1 cellular context compared by ENCODE assay signal in the genomic region with DNA sequence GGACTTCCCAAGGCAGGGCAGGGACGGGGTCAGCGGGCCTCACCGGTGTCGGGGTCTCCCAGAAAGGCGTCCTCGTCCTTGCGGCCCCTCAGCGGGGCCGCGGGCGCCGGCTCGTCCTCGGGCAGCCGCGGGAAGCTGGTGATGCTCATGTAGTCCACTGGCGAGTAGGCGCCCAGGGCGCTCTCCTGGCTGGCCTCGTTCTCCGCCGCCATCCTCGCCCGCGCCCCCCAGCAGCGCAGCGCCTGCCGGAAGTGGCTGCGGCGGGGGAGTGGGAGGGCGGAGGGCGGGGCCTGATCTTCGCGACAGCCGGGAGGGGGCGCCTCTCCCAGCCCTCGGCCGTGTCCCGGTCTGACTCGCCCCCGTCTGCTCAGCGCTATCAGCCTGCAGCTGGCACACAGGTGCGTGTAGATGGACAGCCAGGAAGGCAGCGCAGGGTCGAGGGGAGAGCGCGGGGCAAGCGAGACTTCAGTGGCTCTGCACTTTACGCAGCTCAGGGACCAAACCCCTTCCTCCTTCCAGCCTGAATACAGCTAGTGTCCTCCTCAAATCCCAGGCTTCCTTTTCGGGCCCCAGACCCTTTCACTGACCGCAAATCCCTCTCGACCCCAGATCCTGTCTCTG.
TF ChIP-seq lines count a peak whose summit lies in the region.

A gene with protein sequence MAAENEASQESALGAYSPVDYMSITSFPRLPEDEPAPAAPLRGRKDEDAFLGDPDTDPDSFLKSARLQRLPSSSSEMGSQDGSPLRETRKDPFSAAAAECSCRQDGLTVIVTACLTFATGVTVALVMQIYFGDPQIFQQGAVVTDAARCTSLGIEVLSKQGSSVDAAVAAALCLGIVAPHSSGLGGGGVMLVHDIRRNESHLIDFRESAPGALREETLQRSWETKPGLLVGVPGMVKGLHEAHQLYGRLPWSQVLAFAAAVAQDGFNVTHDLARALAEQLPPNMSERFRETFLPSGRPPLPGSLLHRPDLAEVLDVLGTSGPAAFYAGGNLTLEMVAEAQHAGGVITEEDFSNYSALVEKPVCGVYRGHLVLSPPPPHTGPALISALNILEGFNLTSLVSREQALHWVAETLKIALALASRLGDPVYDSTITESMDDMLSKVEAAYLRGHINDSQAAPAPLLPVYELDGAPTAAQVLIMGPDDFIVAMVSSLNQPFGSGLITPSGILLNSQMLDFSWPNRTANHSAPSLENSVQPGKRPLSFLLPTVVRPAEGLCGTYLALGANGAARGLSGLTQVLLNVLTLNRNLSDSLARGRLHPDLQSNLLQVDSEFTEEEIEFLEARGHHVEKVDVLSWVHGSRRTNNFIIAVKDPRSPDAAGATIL (minus strand): TSS at position 253 of the 621 bp plus-strand sequence. CDS start 41 bp downstream, at position 212.

TF ChIP-seq in K562, 482 proteins besides CTCF, POLR2A, EP300 and RAD21 (continued from another document and continues in another):
- TF ChIP-seq AFF4 (CRISPR knock-in tag; IDR thresholded peaks at IDR 0.05) (no peak), ZNF224 (CRISPR knock-in tag; IDR thresholded peaks at IDR 0.05) (no peak), MTA3 (IDR thresholded peaks at IDR 0.05; ENCODE audit: borderline replicate concordance) (peak; percentile 59; the same call in 1 of the 2 replicates), ZNF75A (CRISPR knock-in tag; IDR thresholded peaks at IDR 0.05) (no peak), ZNF449 (CRISPR knock-in tag; IDR thresholded peaks at IDR 0.05) (no peak), ZBTB7A (IDR thresholded peaks at IDR 0.05; ENCODE audit: borderline replicate concordance, control insufficient read depth, low read depth, low read length) (peak; percentile 84; the same call in 1 of the 2 replicates), MXD1 (CRISPR knock-in tag; IDR thresholded peaks at IDR 0.05; ENCODE audit: borderline replicate concordance, poor library complexity, severe bottlenecking) (no peak), PHB2 (IDR thresholded peaks at IDR 0.05; ENCODE audit: low read depth) (no peak), TRIM28 (IDR thresholded peaks at IDR 0.05) (no peak), CBX3 (IDR thresholded peaks at IDR 0.05; ENCODE audit: borderline replicate concordance in 1 of 2, low read length in 2 of 2) (0 out of 3 replicates have a peak, but pooled peaks of 1 of the 2 experiments have one; percentile 23), NR4A1 (CRISPR knock-in tag; IDR thresholded peaks at IDR 0.05) (no peak), NR4A1 (tag; IDR thresholded peaks at IDR 0.05) (no peak), ZNF668 (CRISPR knock-in tag; IDR thresholded peaks at IDR 0.05) (no peak), YY1 (IDR thresholded peaks at IDR 0.05; ENCODE audit: borderline replicate concordance in 1 of 3, control insufficient read depth in 1 of 3, extremely low read depth in 1 of 3, insufficient read depth in 3 of 3, insufficient read length in 1 of 3, insufficient replicate concordance in 2 of 3, low read depth in 1 of 3, low read length in 2 of 3) (peak in 2 of 3 experiments; percentile 68 to 82), CHD4 (IDR thresholded peaks at IDR 0.05; ENCODE audit: insufficient read depth, insufficient replicate concordance, low read depth, low read length, poor library complexity, severe bottlenecking) (no peak), HMGN3 (IDR thresholded peaks at IDR 0.05; ENCODE audit: borderline replicate concordance, extremely low read depth, insufficient read length, low read depth, low read length) (peak; percentile 85), STAT5A (IDR thresholded peaks at IDR 0.05; ENCODE audit: borderline replicate concordance, low read length) (no peak), FOXA1 (IDR thresholded peaks at IDR 0.05; ENCODE audit: borderline replicate concordance) (no peak), SMAD2 (IDR thresholded peaks at IDR 0.05; ENCODE audit: low read depth, low read length) (no peak), FOSL1 (tag; conservative IDR thresholded peaks at IDR 0.05) (no peak), ZNF121 (CRISPR knock-in tag; conservative IDR thresholded peaks at IDR 0.05) (no peak), MAFK (IDR thresholded peaks at IDR 0.05; ENCODE audit: low read length) (no peak), ASH1L (IDR thresholded peaks at IDR 0.05; ENCODE audit: borderline replicate concordance, low read depth, partially characterized antibody) (no peak), NR2F6 (CRISPR knock-in tag; IDR thresholded peaks at IDR 0.05) (no peak)
- TF ChIP-seq, protein P1, sequence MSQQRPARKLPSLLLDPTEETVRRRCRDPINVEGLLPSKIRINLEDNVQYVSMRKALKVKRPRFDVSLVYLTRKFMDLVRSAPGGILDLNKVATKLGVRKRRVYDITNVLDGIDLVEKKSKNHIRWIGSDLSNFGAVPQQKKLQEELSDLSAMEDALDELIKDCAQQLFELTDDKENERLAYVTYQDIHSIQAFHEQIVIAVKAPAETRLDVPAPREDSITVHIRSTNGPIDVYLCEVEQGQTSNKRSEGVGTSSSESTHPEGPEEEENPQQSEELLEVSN (IDR thresholded peaks at IDR 0.05; ENCODE audit: borderline replicate concordance in 1 of 2, extremely low read depth in 1 of 2, insufficient read depth in 1 of 2, insufficient read length in 1 of 2, low read depth in 1 of 2, low read length in 1 of 2, poor library complexity in 1 of 2, severe bottlenecking in 1 of 2) = peak; percentile 59 to 91
- TF ChIP-seq, protein P2, sequence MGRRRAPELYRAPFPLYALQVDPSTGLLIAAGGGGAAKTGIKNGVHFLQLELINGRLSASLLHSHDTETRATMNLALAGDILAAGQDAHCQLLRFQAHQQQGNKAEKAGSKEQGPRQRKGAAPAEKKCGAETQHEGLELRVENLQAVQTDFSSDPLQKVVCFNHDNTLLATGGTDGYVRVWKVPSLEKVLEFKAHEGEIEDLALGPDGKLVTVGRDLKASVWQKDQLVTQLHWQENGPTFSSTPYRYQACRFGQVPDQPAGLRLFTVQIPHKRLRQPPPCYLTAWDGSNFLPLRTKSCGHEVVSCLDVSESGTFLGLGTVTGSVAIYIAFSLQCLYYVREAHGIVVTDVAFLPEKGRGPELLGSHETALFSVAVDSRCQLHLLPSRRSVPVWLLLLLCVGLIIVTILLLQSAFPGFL (CRISPR knock-in tag; IDR thresholded peaks at IDR 0.05) = no peak
- TF ChIP-seq, protein P3, sequence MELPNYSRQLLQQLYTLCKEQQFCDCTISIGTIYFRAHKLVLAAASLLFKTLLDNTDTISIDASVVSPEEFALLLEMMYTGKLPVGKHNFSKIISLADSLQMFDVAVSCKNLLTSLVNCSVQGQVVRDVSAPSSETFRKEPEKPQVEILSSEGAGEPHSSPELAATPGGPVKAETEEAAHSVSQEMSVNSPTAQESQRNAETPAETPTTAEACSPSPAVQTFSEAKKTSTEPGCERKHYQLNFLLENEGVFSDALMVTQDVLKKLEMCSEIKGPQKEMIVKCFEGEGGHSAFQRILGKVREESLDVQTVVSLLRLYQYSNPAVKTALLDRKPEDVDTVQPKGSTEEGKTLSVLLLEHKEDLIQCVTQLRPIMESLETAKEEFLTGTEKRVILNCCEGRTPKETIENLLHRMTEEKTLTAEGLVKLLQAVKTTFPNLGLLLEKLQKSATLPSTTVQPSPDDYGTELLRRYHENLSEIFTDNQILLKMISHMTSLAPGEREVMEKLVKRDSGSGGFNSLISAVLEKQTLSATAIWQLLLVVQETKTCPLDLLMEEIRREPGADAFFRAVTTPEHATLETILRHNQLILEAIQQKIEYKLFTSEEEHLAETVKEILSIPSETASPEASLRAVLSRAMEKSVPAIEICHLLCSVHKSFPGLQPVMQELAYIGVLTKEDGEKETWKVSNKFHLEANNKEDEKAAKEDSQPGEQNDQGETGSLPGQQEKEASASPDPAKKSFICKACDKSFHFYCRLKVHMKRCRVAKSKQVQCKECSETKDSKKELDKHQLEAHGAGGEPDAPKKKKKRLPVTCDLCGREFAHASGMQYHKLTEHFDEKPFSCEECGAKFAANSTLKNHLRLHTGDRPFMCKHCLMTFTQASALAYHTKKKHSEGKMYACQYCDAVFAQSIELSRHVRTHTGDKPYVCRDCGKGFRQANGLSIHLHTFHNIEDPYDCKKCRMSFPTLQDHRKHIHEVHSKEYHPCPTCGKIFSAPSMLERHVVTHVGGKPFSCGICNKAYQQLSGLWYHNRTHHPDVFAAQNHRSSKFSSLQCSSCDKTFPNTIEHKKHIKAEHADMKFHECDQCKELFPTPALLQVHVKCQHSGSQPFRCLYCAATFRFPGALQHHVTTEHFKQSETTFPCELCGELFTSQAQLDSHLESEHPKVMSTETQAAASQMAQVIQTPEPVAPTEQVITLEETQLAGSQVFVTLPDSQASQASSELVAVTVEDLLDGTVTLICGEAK (IDR thresholded peaks at IDR 0.05) = no peak; the same call in 1 of the 2 replicates
- TF ChIP-seq, protein P3 (CRISPR knock-in tag; IDR thresholded peaks at IDR 0.05) = no peak
- TF ChIP-seq, protein P4, sequence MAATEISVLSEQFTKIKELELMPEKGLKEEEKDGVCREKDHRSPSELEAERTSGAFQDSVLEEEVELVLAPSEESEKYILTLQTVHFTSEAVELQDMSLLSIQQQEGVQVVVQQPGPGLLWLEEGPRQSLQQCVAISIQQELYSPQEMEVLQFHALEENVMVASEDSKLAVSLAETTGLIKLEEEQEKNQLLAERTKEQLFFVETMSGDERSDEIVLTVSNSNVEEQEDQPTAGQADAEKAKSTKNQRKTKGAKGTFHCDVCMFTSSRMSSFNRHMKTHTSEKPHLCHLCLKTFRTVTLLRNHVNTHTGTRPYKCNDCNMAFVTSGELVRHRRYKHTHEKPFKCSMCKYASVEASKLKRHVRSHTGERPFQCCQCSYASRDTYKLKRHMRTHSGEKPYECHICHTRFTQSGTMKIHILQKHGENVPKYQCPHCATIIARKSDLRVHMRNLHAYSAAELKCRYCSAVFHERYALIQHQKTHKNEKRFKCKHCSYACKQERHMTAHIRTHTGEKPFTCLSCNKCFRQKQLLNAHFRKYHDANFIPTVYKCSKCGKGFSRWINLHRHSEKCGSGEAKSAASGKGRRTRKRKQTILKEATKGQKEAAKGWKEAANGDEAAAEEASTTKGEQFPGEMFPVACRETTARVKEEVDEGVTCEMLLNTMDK (IDR thresholded peaks at IDR 0.05; ENCODE audit: borderline replicate concordance, insufficient read depth, low read depth, low read length, poor library complexity, severe bottlenecking) = peak; percentile 83
